Comparison of ENCODE assay signal across 2 cellular contexts in the genomic region with DNA sequence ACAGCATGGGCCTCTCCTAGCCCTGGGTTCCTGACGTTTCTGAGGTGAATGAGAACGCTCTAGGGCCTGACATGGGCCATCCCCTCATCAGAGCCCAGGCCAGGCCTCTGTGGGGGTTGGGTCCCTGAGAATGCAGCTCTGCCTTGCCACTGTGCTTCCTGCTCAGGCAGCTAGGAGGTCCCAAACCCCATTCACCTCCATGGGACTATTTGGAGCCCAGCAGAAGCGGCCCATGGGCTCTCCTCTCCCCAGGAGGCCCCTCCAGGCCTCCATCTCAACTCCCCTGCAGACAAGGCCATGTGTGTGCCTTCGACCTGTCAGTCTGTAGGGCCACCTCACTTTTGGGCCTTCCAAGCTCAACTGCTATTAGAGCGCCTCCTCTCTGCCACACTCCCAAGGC.
TF ChIP-seq lines count a peak whose summit lies in the region.

No MANE protein-coding gene starts in this region.

TF ChIP-seq in HepG2, 621 proteins besides CTCF, POLR2A, EP300 and RAD21:
- peak; percentile 23 for TF ChIP-seq ZNF687 (CRISPR knock-in tag; IDR thresholded peaks at IDR 0.05)
- no peak for TF ChIP-seq ZNF746 (CRISPR knock-in tag; IDR thresholded peaks at IDR 0.05)
- TF ChIP-seq, protein P1, sequence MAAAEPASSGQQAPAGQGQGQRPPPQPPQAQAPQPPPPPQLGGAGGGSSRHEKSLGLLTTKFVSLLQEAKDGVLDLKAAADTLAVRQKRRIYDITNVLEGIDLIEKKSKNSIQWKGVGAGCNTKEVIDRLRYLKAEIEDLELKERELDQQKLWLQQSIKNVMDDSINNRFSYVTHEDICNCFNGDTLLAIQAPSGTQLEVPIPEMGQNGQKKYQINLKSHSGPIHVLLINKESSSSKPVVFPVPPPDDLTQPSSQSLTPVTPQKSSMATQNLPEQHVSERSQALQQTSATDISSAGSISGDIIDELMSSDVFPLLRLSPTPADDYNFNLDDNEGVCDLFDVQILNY (CRISPR knock-in tag; conservative IDR thresholded peaks at IDR 0.05) = no peak
- TF ChIP-seq, protein P2, sequence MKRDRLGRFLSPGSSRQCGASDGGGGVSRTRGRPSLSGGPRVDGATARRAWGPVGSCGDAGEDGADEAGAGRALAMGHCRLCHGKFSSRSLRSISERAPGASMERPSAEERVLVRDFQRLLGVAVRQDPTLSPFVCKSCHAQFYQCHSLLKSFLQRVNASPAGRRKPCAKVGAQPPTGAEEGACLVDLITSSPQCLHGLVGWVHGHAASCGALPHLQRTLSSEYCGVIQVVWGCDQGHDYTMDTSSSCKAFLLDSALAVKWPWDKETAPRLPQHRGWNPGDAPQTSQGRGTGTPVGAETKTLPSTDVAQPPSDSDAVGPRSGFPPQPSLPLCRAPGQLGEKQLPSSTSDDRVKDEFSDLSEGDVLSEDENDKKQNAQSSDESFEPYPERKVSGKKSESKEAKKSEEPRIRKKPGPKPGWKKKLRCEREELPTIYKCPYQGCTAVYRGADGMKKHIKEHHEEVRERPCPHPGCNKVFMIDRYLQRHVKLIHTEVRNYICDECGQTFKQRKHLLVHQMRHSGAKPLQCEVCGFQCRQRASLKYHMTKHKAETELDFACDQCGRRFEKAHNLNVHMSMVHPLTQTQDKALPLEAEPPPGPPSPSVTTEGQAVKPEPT (CRISPR knock-in tag; IDR thresholded peaks at IDR 0.05; ENCODE audit: low read depth) = no peak
- TF ChIP-seq ZNF672 (CRISPR knock-in tag; IDR thresholded peaks at IDR 0.05) = no peak
- TF ChIP-seq SKIL (CRISPR knock-in tag; IDR thresholded peaks at IDR 0.05; ENCODE audit: borderline replicate concordance) = no peak
- TF ChIP-seq ZNF570 (CRISPR knock-in tag; IDR thresholded peaks at IDR 0.05; ENCODE audit: borderline replicate concordance) = no peak

TF ChIP-seq in WTC11, 78 proteins besides CTCF, POLR2A, EP300 and RAD21:
- TF ChIP-seq ZNF416 (CRISPR knock-in tag; IDR thresholded peaks at IDR 0.05) (no peak), ZBTB21 (CRISPR knock-in tag; IDR thresholded peaks at IDR 0.05; ENCODE audit: borderline replicate concordance) (no peak), ZSCAN18 (CRISPR knock-in tag; IDR thresholded peaks at IDR 0.05) (no peak), GTF2I (CRISPR knock-in tag; conservative IDR thresholded peaks at IDR 0.05) (no peak)
